In genomic region chr1:185668013-185668412, GRCh38 we compare ENCODE assay signal across 23 cellular contexts.
"Had no signal": no experiment of that assay in that cellular context is flagged by ENCODE, and none has a peak within 500 bp of the region (broad histone marks: within the 10 kb centered on the region; RNA-seq: fewer than 3 reads in every experiment).

No MANE protein-coding gene starts in this region.

- FAIRE-seq: colon, endometrium, pancreas had no signal

- H3K27me3 ChIP-seq: breast epithelium, esophagus squamous epithelium, pancreas, spleen, suprapubic skin, tibial nerve had no signal

- H3K36me3 ChIP-seq: breast epithelium, esophagus squamous epithelium, pancreas, spleen, suprapubic skin, tibial nerve, WERI-Rb-1 had no signal

- H3K4me3 ChIP-seq: breast epithelium, esophagus squamous epithelium, pancreas, psoas muscle, spleen, suprapubic skin, tibial nerve had no signal

- H3K27ac ChIP-seq: breast epithelium, epithelial cell of prostate, esophagus squamous epithelium, pancreas, psoas muscle, spleen, suprapubic skin, tibial nerve, WERI-Rb-1 had no signal

- DNase-seq: activated CD4-positive, alpha-beta T cell treated with anti-CD3 and anti-CD28 coated beads for 48 hours; activated CD4-positive, alpha-beta T cell treated with anti-CD3 and anti-CD28 coated beads, Interleukin-2, amount 50 U/mL, for 48 hours; activated CD8-positive, alpha-beta memory T cell treated with anti-CD3 and anti-CD28 coated beads for 24 hours; activated gamma-delta T cell treated with Interleukin-2 at 50 U/mL for 16 hours; activated naive CD4-positive, alpha-beta T cell treated with anti-CD3 and anti-CD28 coated beads, Interleukin-2, amount 50 U/mL, for 16 hours; effector CD4-positive, alpha-beta T cell; esophagus squamous epithelium; foreskin melanocyte; naive thymus-derived CD8-positive, alpha-beta T cell; nucleus accumbens; pancreas; psoas muscle; spleen; stimulated activated naive CD4-positive, alpha-beta T cell; T1000; WERI-Rb-1 had no signal

- H3K9me3 ChIP-seq: breast epithelium, esophagus squamous epithelium, pancreas, psoas muscle, spleen, suprapubic skin, tibial nerve had no signal

- ATAC-seq: activated CD4-positive, CD25-positive, alpha-beta regulatory T cell treated with anti-CD3 and anti-CD28 coated beads, Interleukin-2, amount 50 U/mL, for 24 hours; naive thymus-derived CD8-positive, alpha-beta T cell; psoas muscle had no signal

- H3K4me1 ChIP-seq: breast epithelium, psoas muscle had no signal
